In genomic region chr15:30877070-30877469, GRCh38 we compare ENCODE assay signal across 24 cellular contexts.
"Had no signal": no experiment of that assay in that cellular context is flagged by ENCODE, and none has a peak within 500 bp of the region (broad histone marks: within the 10 kb centered on the region; RNA-seq: fewer than 3 reads in every experiment).

No MANE protein-coding gene starts in this region.

- H3K27me3 ChIP-seq: MG63, SJSA1 had no signal

- H3K9me3 ChIP-seq: MG63, SJSA1 had no signal

- H3K4me3 ChIP-seq: MG63, SJSA1, SK-N-MC had no signal

- H3K27ac ChIP-seq: SJSA1, SK-N-MC had no signal

- ATAC-seq: HepG2 had no signal

- DNase-seq: IMR-90, Karpas-422, KG1, MG63, NCI-H1092, NCI-H1105 treated with DMSO at 0.1 percent for 48 hours, NCI-H1417 treated with DMSO at 0.1 percent for 48 hours, NCI-H146, NCI-H187, NCI-H2029, NCI-H2081 treated with DMSO at 0.1 percent for 48 hours, NCI-H2171, NCI-H226, NCI-H446, NCI-H510A, NCI-H524 treated with DMSO at 0.1 percent for 48 hours, NCI-H69, NCI-H774, Right ventricle myocardium superior, RPMI8226, SIG-M5 had no signal
